ENCODE assay signal across 34 cellular contexts in the genomic region with DNA sequence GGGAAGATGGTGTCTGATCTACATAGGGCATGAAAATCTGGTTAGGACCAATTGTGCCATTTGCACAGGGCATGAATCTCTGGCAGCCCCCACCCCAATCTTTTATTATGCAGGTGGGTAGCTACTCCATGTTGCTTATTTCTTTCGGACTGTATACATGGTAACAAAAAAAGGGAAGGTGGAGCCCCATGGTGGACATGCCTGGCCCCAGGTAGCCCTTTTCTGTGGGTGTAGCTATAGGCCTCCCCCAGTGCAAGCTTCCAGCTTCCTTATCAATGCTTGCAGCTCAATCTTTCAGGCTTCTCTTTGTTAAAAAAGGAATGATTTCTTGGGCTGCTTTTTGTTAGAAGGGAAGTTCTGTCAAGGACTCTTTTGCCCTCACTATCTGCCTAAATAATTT.
"Had no signal": no experiment of that assay in that cellular context is flagged by ENCODE, and none has a peak within 500 bp of the region (broad histone marks: within the 10 kb centered on the region; RNA-seq: fewer than 3 reads in every experiment).

No MANE protein-coding gene starts in this region.

- H3K27me3 ChIP-seq: MG63 had no signal

- H3K27ac ChIP-seq: KMS-11 had no signal

- H3K9ac ChIP-seq: KMS-11 had no signal

- DNase-seq: Karpas-422, Kasumi-1, MG63, MM.1S, MV-4-11, NCI-H1048, NCI-H1092, NCI-H1092 treated with DMSO at 0.1 percent for 48 hours, NCI-H1105, NCI-H1105 treated with DMSO at 0.1 percent for 48 hours, NCI-H1417, NCI-H1417 treated with DMSO at 0.1 percent for 48 hours, NCI-H1436, NCI-H1436 treated with DMSO at 0.1 percent for 48 hours, NCI-H146, NCI-H1694, NCI-H1694 treated with DMSO at 0.1 percent for 48 hours, NCI-H187, NCI-H187 treated with DMSO at 0.1 percent for 48 hours, NCI-H1930, NCI-H2029, NCI-H2029 treated with DMSO at 0.1 percent for 48 hours, NCI-H2081, NCI-H2081 treated with DMSO at 0.1 percent for 48 hours, NCI-H2107, NCI-H2171, NCI-H2171 treated with DMSO at 0.1 percent for 48 hours, NCI-H226, NCI-H345, NCI-H446, NCI-H446 treated with DMSO at 0.1 percent for 48 hours, NCI-H510A, NCI-H510A treated with DMSO at 0.1 percent for 48 hours had no signal

- H3K4me3 ChIP-seq: MG63 had no signal

- H3K36me3 ChIP-seq: MG63 had no signal

- H3K9me3 ChIP-seq: MG63 had no signal

- H3K4me2 ChIP-seq: KMS-11 had no signal
